In genomic region chr13:103852036-103852435, GRCh38 we compare ENCODE assay signal across 21 cellular contexts.
"Had no signal": no experiment of that assay in that cellular context is flagged by ENCODE, and none has a peak within 500 bp of the region (broad histone marks: within the 10 kb centered on the region; RNA-seq: fewer than 3 reads in every experiment).

No MANE protein-coding gene starts in this region.

- H3K27ac Mint-ChIP-seq: activated CD4-positive, alpha-beta memory T cell treated with anti-CD3 and anti-CD28 coated beads for 36 hours; activated CD4-positive, alpha-beta T cell treated with anti-CD3 and anti-CD28 coated beads for 36 hours; activated naive CD8-positive, alpha-beta T cell treated with anti-CD3 and anti-CD28 coated beads, Interleukin-2, amount 10 ng/mL, durations not matched to agents 7 days and 5 days; activated T-cell treated with anti-CD3 and anti-CD28 coated beads, Interleukin-2, amount 50 U/mL, for 24 hours; activated T-helper 2 cell treated with anti-CD3 and anti-CD28 coated beads, Interferon-gamma antibody, Interleukin-2, Interleukin-4, amounts not matched to agents 10 μg/mL and 5 μg/mL and 100 μg/mL, durations not matched to agents 14 hours and 24 hours and 36 hours; natural killer cell; stimulated activated effector memory CD8-positive, alpha-beta T cell treated with anti-CD3 and anti-CD28 coated beads, Interleukin-12 subunit alpha, Interleukin-12 subunit beta, amount 100 ng/mL, for 72 hours; T-helper 2 cell treated with Interferon-gamma antibody and Interleukin-4, amounts not matched to agents 5 μg/mL and 100 μg/mL, for 36 hours; type B pancreatic cell; WTC11 had no signal

- H3K36me3 Mint-ChIP-seq: activated CD4-positive, alpha-beta memory T cell treated with anti-CD3 and anti-CD28 coated beads for 36 hours; activated naive CD8-positive, alpha-beta T cell treated with anti-CD3 and anti-CD28 coated beads, Interleukin-2, amount 10 ng/mL, durations not matched to agents 7 days and 5 days; natural killer cell; stimulated activated effector memory CD8-positive, alpha-beta T cell treated with anti-CD3 and anti-CD28 coated beads, Interleukin-12 subunit alpha, Interleukin-12 subunit beta, amount 100 ng/mL, for 72 hours; type B pancreatic cell; WTC11 had no signal

- H3K27me3 Mint-ChIP-seq: activated CD4-positive, alpha-beta memory T cell treated with anti-CD3 and anti-CD28 coated beads for 36 hours; activated CD4-positive, alpha-beta T cell treated with anti-CD3 and anti-CD28 coated beads for 36 hours; activated naive CD8-positive, alpha-beta T cell treated with anti-CD3 and anti-CD28 coated beads, Interleukin-2, amount 10 ng/mL, durations not matched to agents 7 days and 5 days; activated T-cell treated with anti-CD3 and anti-CD28 coated beads, Interleukin-2, amount 50 U/mL, for 24 hours had no signal

- H3K4me1 Mint-ChIP-seq: activated CD4-positive, alpha-beta T cell treated with anti-CD3 and anti-CD28 coated beads for 36 hours; activated naive CD8-positive, alpha-beta T cell treated with anti-CD3 and anti-CD28 coated beads, Interleukin-2, amount 10 ng/mL, durations not matched to agents 7 days and 5 days; natural killer cell; stimulated activated effector memory CD8-positive, alpha-beta T cell treated with anti-CD3 and anti-CD28 coated beads, Interleukin-12 subunit alpha, Interleukin-12 subunit beta, amount 100 ng/mL, for 72 hours; WTC11 had no signal

- ATAC-seq: activated CD4-positive, alpha-beta T cell treated with anti-CD3 and anti-CD28 coated beads for 36 hours; foreskin keratinocyte; lower lobe of right lung; natural killer cell; pancreas; stimulated activated effector memory CD8-positive, alpha-beta T cell treated with anti-CD3 and anti-CD28 coated beads, Interleukin-12 subunit alpha, Interleukin-12 subunit beta, amount 100 ng/mL, for 72 hours; WTC11 had no signal

- H3K4me3 Mint-ChIP-seq: activated CD4-positive, alpha-beta memory T cell treated with anti-CD3 and anti-CD28 coated beads for 36 hours; activated CD4-positive, alpha-beta T cell treated with anti-CD3 and anti-CD28 coated beads for 36 hours; activated naive CD8-positive, alpha-beta T cell treated with anti-CD3 and anti-CD28 coated beads, Interleukin-2, amount 10 ng/mL, durations not matched to agents 7 days and 5 days; activated T-cell treated with anti-CD3 and anti-CD28 coated beads, Interleukin-2, amount 50 U/mL, for 24 hours; natural killer cell; stimulated activated effector memory CD8-positive, alpha-beta T cell treated with anti-CD3 and anti-CD28 coated beads, Interleukin-12 subunit alpha, Interleukin-12 subunit beta, amount 100 ng/mL, for 72 hours; T-helper 2 cell treated with Interferon-gamma antibody and Interleukin-4, amounts not matched to agents 5 μg/mL and 100 μg/mL, for 36 hours; type B pancreatic cell; WTC11 had no signal

- H3K9me3 ChIP-seq: lower lobe of right lung, neutrophil, pancreas, sigmoid colon, stomach, testis had no signal

- DNase-seq: activated CD4-positive, alpha-beta memory T cell treated with anti-CD3 and anti-CD28 coated beads for 36 hours; activated CD4-positive, alpha-beta T cell treated with anti-CD3 and anti-CD28 coated beads for 36 hours; activated naive CD4-positive, alpha-beta T cell treated with Interleukin-2 at 50 U/mL for 16 hours; activated naive CD8-positive, alpha-beta T cell treated with anti-CD3 and anti-CD28 coated beads, Interleukin-2, amount 10 ng/mL, durations not matched to agents 7 days and 5 days; activated T-cell treated with anti-CD3 and anti-CD28 coated beads, Interleukin-2, amount 50 U/mL, for 24 hours; amygdala; foreskin keratinocyte; hypothalamus; lower lobe of right lung; natural killer cell; pancreas; sigmoid colon; stimulated activated CD4-positive, alpha-beta T cell treated with anti-CD3 and anti-CD28 coated beads, Interleukin-4, amount 100 ng/mL, for 24 hours; stomach; testis had no signal

- H3K9me3 Mint-ChIP-seq: type B pancreatic cell, WTC11 had no signal
